Comparison of ENCODE assay signal across 8 cellular contexts in genomic region chr7:114026486-114027089, GRCh38.
A peak's percentile ranks its signal among the peaks of the same experiment; 100 is the strongest.
DNase-seq lines count a peak whose midpoint lies in the region; ATAC-seq and TF ChIP-seq lines count a peak whose summit lies in the region.

No MANE protein-coding gene starts in this region.

- peak; percentile 38 for DNase-seq in NOMO-1 treated with DMSO at 0.1 percent for 48 hours (lab: John Stamatoyannopoulos, UW; ENCODE audit: unreplicated experiment)
- DNase-seq in NOMO-1 treated with dmso at 0.1 percent for 144 hours (lab: John Stamatoyannopoulos, UW; ENCODE audit: unreplicated experiment) = no peak
- peak; percentile 78 for DNase-seq in KBM-7
- peak; percentile 79 for DNase-seq in OCI-LY7 (ENCODE audit: low spot score)
- no peak for DNase-seq in coronary artery (ENCODE audit: low spot score)
- peak; percentile 80 for DNase-seq in midbrain (lab: John Stamatoyannopoulos, UW)
- DNase-seq in HK-2 (ENCODE audit: unreplicated experiment) = no peak

- in situ Hi-C loops in KBM-7 (cut with MboI; ENCODE audit: low pct_unique_long_range_greater_than_20kb, low sequenced_read_pairs) = no loop called here

- no peak overlapping the region for H2AFZ ChIP-seq in OCI-LY7 (ENCODE audit: low read length)

- no peak overlapping the region for H3K4me2 ChIP-seq in OCI-LY7 (ENCODE audit: low read length)

- H3K27ac ChIP-seq in OCI-LY7 (ENCODE audit: low read depth, low read length, poor library complexity, severe bottlenecking) (no peak overlapping the region), coronary artery (no peak overlapping the region)

- H3K4me3 ChIP-seq in OCI-LY7 (ENCODE audit: low read depth, low read length, poor library complexity, severe bottlenecking) (no peak overlapping the region), coronary artery (no peak overlapping the region)

- intact Hi-C loops in OCI-LY7 (cut with micrococcal nuclease; ENCODE audit: unreplicated experiment) = loop anchor here (10.0 kb wide), 2 partner anchors 388 to 1888 kb away; partner anchors contain the start of gene FOXP2

- CTCF ChIA-PET in OCI-LY7 (lab: Charles Lee; ENCODE audit: unreplicated experiment) = no interaction called here

- no peaks in the 10 kb centered on the region for H3K4me1 ChIP-seq in OCI-LY7 (ENCODE audit: insufficient read depth, low read length, poor library complexity, severe bottlenecking)

- BruUV-seq in OCI-LY7 (replicated peaks; lab: Mats Ljungman, UMichigan) = no TSS peak

- TF ChIP-seq CTCF in OCI-LY7 (conservative IDR thresholded peaks at IDR 0.05; ENCODE audit: low read length) (peak; percentile 83), coronary artery (IDR thresholded peaks at IDR 0.05) (peak; percentile 50)

- peak; percentile 83 for ATAC-seq in GM21723 (IDR thresholded peaks at IDR 0.05; ENCODE audit: unreplicated experiment)

- no peaks in the 10 kb centered on the region for H4K20me1 ChIP-seq in OCI-LY7 (ENCODE audit: insufficient read depth, low read length)

- no peaks in the 10 kb centered on the region for H3K9me3 ChIP-seq in OCI-LY7 (ENCODE audit: low read length)

- no peaks in the 10 kb centered on the region for H3K79me2 ChIP-seq in OCI-LY7 (ENCODE audit: insufficient read depth, low read depth, low read length)

- POLR2A ChIA-PET in OCI-LY7 (lab: Charles Lee) = no interaction called here

- no peaks in the 10 kb centered on the region for H3K9me2 ChIP-seq in OCI-LY7 (ENCODE audit: insufficient read depth, low read length)

- no peaks in the 10 kb centered on the region for H3K36me3 ChIP-seq in OCI-LY7 (ENCODE audit: insufficient read depth, low read length)

Comparison
In these comparisons a context has a peak if more than half of its experiments do, and no peak if none do; other contexts are left out.
1. DNase-seq: peak in NOMO-1 treated with DMSO at 0.1 percent for 48 hours (single experiment), KBM-7 (single experiment), OCI-LY7 (single experiment) and midbrain (single experiment); none in NOMO-1 treated with dmso at 0.1 percent for 144 hours (single experiment), coronary artery (single experiment) and HK-2 (single experiment).